8 cellular contexts compared by ENCODE assay signal in the genomic region with DNA sequence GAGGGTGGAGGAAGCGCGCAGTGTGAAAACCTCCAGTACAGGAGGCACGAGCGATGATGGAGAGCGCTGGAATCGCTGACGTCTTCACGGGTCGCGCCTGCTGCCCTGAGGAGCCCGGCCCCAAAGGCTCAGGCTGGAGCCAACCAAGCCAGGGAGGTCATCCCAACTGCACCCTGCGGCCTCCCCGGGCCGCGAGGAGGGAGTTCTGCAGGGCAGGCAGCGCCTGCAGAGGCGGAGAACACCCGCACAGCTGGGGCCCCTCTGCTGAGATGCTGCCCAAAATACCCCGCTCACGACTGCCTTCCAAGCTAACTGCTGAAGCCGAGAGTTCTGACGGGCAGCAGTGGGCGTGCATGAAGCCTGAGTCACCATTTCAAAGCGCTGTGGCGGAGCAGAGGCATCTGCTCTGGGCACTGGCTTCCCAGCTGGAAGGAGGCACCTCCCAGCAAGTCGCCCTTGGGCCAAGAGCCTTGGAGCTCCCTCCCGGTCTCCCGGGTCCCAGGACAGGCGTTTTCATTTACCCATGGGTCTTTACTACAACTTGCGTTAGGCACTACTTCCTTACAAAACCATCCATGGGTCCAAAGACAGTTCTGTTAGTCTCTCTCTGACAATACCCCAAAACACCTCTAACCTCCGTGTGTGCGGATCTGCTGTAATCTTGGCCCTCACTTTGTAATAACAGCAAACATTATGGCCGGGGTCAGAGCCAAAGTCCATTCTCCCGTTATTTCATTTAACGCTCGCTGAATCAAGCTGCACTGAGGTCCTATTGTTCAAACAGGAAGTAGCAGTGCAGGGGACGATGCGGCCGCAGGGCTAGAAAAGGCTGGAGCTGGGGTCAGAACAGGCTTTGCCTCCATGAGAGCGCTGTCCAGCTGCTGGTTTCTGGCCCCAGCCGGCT.
DNase-seq lines count a peak whose midpoint lies in the region; ATAC-seq lines count a peak whose summit lies in the region.

No MANE protein-coding gene starts in this region.

- H3K9me3 Mint-ChIP-seq in naive B cell = peaks cover 0 to 6% (median 2%) of the 10 kb centered on the region in 7 donors
- H3K9me3 Mint-ChIP-seq in stimulated activated effector memory CD8-positive, alpha-beta T cell treated with anti-CD3 and anti-CD28 coated beads, Interleukin-12 subunit alpha, Interleukin-12 subunit beta, amount 100 ng/mL, for 72 hours = no peaks in the 10 kb centered on the region

- H3K4me1 Mint-ChIP-seq in naive B cell = peaks cover 4 to 13% (median 6%) of the 10 kb centered on the region in 3 donors
- peaks cover 21% of the 10 kb centered on the region for H3K4me1 Mint-ChIP-seq in stimulated activated effector memory CD8-positive, alpha-beta T cell treated with anti-CD3 and anti-CD28 coated beads, Interleukin-12 subunit alpha, Interleukin-12 subunit beta, amount 100 ng/mL, for 72 hours

- H3K27ac Mint-ChIP-seq in naive B cell = peak overlapping the region in 1 of 6 donors; percentile 15
- H3K27ac Mint-ChIP-seq in stimulated activated effector memory CD8-positive, alpha-beta T cell treated with anti-CD3 and anti-CD28 coated beads, Interleukin-12 subunit alpha, Interleukin-12 subunit beta, amount 100 ng/mL, for 72 hours = peak overlapping the region; percentile 53

- ATAC-seq in GM19397 (IDR thresholded peaks at IDR 0.05; ENCODE audit: unreplicated experiment) = peak; percentile 48
- no peak for ATAC-seq in naive B cell (ENCODE audit: low read depth in 2 of 2)
- ATAC-seq in stimulated activated effector memory CD8-positive, alpha-beta T cell treated with anti-CD3 and anti-CD28 coated beads, Interleukin-12 subunit alpha, Interleukin-12 subunit beta, amount 100 ng/mL, for 72 hours = peak; percentile 94

- peaks cover 0 to 8% of the 10 kb centered on the region in 2 donors for H3K36me3 Mint-ChIP-seq in naive B cell
- no peaks in the 10 kb centered on the region for H3K36me3 Mint-ChIP-seq in stimulated activated effector memory CD8-positive, alpha-beta T cell treated with anti-CD3 and anti-CD28 coated beads, Interleukin-12 subunit alpha, Interleukin-12 subunit beta, amount 100 ng/mL, for 72 hours

- H3K27me3 Mint-ChIP-seq in naive B cell = peaks cover 46 to 80% (median 79%) of the 10 kb centered on the region in 3 donors

- peak; percentile 52 for DNase-seq in NCI-H146 (lab: John Stamatoyannopoulos, UW)
- DNase-seq in activated T-cell treated with anti-CD3 and anti-CD28 coated beads, Interleukin-2, amount 50 U/mL, for 48 hours = peak; percentile 78 to 83
- peak; percentile 77 for DNase-seq in fibroblast of gingiva (ENCODE audit: low read depth)
- DNase-seq in naive B cell = no peak
- peak; percentile 41 to 67 for DNase-seq in stimulated activated effector memory CD8-positive, alpha-beta T cell treated with anti-CD3 and anti-CD28 coated beads, Interleukin-12 subunit alpha, Interleukin-12 subunit beta, amount 100 ng/mL, for 72 hours (ENCODE audit: low spot score in 2 of 2)
- DNase-seq in NCI-H1930 (lab: John Stamatoyannopoulos, UW) = no peak
- no peak for DNase-seq in cerebellar cortex (ENCODE audit: low spot score)

- peak overlapping the region; percentile 2 to 87 (median 72) for H3K4me3 Mint-ChIP-seq in naive B cell
- peak overlapping the region; percentile 66 for H3K4me3 Mint-ChIP-seq in stimulated activated effector memory CD8-positive, alpha-beta T cell treated with anti-CD3 and anti-CD28 coated beads, Interleukin-12 subunit alpha, Interleukin-12 subunit beta, amount 100 ng/mL, for 72 hours

Comparison
In these comparisons a context has a peak if more than half of its experiments do, and no peak if none do; other contexts are left out.
1. ATAC-seq: peak in GM19397 (single experiment) and stimulated activated effector memory CD8-positive, alpha-beta T cell treated with anti-CD3 and anti-CD28 coated beads, Interleukin-12 subunit alpha, Interleukin-12 subunit beta, amount 100 ng/mL, for 72 hours (single experiment); none in naive B cell (0 of 2).
2. DNase-seq: peak in NCI-H146 (single experiment), activated T-cell treated with anti-CD3 and anti-CD28 coated beads, Interleukin-2, amount 50 U/mL, for 48 hours (2 of 2), fibroblast of gingiva (single experiment) and stimulated activated effector memory CD8-positive, alpha-beta T cell treated with anti-CD3 and anti-CD28 coated beads, Interleukin-12 subunit alpha, Interleukin-12 subunit beta, amount 100 ng/mL, for 72 hours (2 of 2); none in naive B cell (single experiment), NCI-H1930 (0 of 2) and cerebellar cortex (single experiment).